Comparison of ENCODE assay signal across 8 cellular contexts in genomic region chr11:35082322-35083180, GRCh38. TPM values are rescaled to one million over a fixed set of nuclear protein-coding genes. Genes with fewer than 3 reads are reported as not detected.
DNase-seq lines count a peak whose midpoint lies in the region; ATAC-seq and TF ChIP-seq lines count a peak whose summit lies in the region.

No MANE protein-coding gene starts in this region.

- H3K4me1 ChIP-seq in duodenal mucosa (ENCODE audit: control insufficient read depth in 1 of 2, insufficient read depth in 2 of 2, low read length in 2 of 2) = peaks cover 16 to 28% of the 10 kb centered on the region in 2 donors

- H3K4me3 ChIP-seq in duodenal mucosa (ENCODE audit: low read depth in 1 of 2, low read length in 2 of 2) = peak overlapping the region in 1 of 2 donors; percentile 28

- H3K27me3 ChIP-seq in duodenal mucosa (ENCODE audit: control insufficient read depth in 1 of 2, insufficient read depth in 2 of 2, low read length in 2 of 2) = no peaks in the 10 kb centered on the region

- H3K4me1 Mint-ChIP-seq in activated CD4-positive, alpha-beta T cell treated with anti-CD3 and anti-CD28 coated beads, Interleukin-2, amount 10 ng/mL, durations not matched to agents 7 days and 5 days = peaks cover 91% of the 10 kb centered on the region
- H3K4me1 Mint-ChIP-seq in stimulated activated naive B cell treated with anti-CD40 and anti-IgM and Interleukin-4, amounts not matched to agents 10 μg/mL and 1 μg/mL and 100 μg/mL, for 72 hours = peaks cover 55 to 85% of the 10 kb centered on the region in 2 donors

- CTCF ChIA-PET in activated CD4-positive, alpha-beta T cell treated with anti-CD3 and anti-CD28 coated beads, Interleukin-2, amount 10 ng/mL, durations not matched to agents 7 days and 5 days (lab: Charles Lee) = interaction anchor here (1.2 to 1.3 kb wide), 2 partner anchors 24 to 66 kb away, joined by 3 read pairs; no protein-coding TSS in a partner anchor

- H3K27me3 Mint-ChIP-seq in activated CD4-positive, alpha-beta T cell treated with anti-CD3 and anti-CD28 coated beads, Interleukin-2, amount 10 ng/mL, durations not matched to agents 7 days and 5 days = no peaks in the 10 kb centered on the region
- no peaks in the 10 kb centered on the region for H3K27me3 Mint-ChIP-seq in stimulated activated naive B cell treated with anti-CD40 and anti-IgM and Interleukin-4, amounts not matched to agents 10 μg/mL and 1 μg/mL and 100 μg/mL, for 72 hours

- TF ChIP-seq RAD21 in Ishikawa (IDR thresholded peaks at IDR 0.05; ENCODE audit: low read depth) = no peak; the same call in 1 of the 2 replicates

- POLR2A ChIA-PET in activated CD4-positive, alpha-beta T cell treated with anti-CD3 and anti-CD28 coated beads, Interleukin-2, amount 10 ng/mL, durations not matched to agents 7 days and 5 days (lab: Charles Lee) = interaction anchor here (0.6 kb wide), 1 partner anchor 64 kb away, joined by 3 read pairs; no protein-coding TSS in a partner anchor

- no peaks in the 10 kb centered on the region for H3K9me3 ChIP-seq in duodenal mucosa (ENCODE audit: control insufficient read depth in 1 of 2, low read length in 2 of 2)

- peak; percentile 13; the same call in 1 of the 2 replicates for TF ChIP-seq EP300 in Ishikawa (IDR thresholded peaks at IDR 0.05; ENCODE audit: borderline replicate concordance)

- peak; percentile 72 for ATAC-seq in GM21825 (IDR thresholded peaks at IDR 0.05; ENCODE audit: unreplicated experiment)
- peak; percentile 57 to 61 for ATAC-seq in stimulated activated naive B cell treated with anti-CD40 and anti-IgM and Interleukin-4, amounts not matched to agents 10 μg/mL and 1 μg/mL and 100 μg/mL, for 72 hours (replicated peaks)

- peaks cover 15% of the 10 kb centered on the region for H3K9me3 Mint-ChIP-seq in activated CD4-positive, alpha-beta T cell treated with anti-CD3 and anti-CD28 coated beads, Interleukin-2, amount 10 ng/mL, durations not matched to agents 7 days and 5 days
- H3K9me3 Mint-ChIP-seq in stimulated activated naive B cell treated with anti-CD40 and anti-IgM and Interleukin-4, amounts not matched to agents 10 μg/mL and 1 μg/mL and 100 μg/mL, for 72 hours = peaks cover 0 to 3% of the 10 kb centered on the region in 2 donors

- H3K36me3 Mint-ChIP-seq in activated CD4-positive, alpha-beta T cell treated with anti-CD3 and anti-CD28 coated beads, Interleukin-2, amount 10 ng/mL, durations not matched to agents 7 days and 5 days (ENCODE audit: low read depth) = peaks cover 25% of the 10 kb centered on the region
- no peaks in the 10 kb centered on the region for H3K36me3 Mint-ChIP-seq in stimulated activated naive B cell treated with anti-CD40 and anti-IgM and Interleukin-4, amounts not matched to agents 10 μg/mL and 1 μg/mL and 100 μg/mL, for 72 hours

- no peaks in the 10 kb centered on the region for H3K36me3 ChIP-seq in duodenal mucosa (ENCODE audit: control insufficient read depth in 1 of 2, insufficient read depth in 2 of 2, low read length in 2 of 2)

- H3K27ac Mint-ChIP-seq in activated CD4-positive, alpha-beta T cell treated with anti-CD3 and anti-CD28 coated beads, Interleukin-2, amount 10 ng/mL, durations not matched to agents 7 days and 5 days = peak overlapping the region; percentile 96
- H3K27ac Mint-ChIP-seq in stimulated activated naive B cell treated with anti-CD40 and anti-IgM and Interleukin-4, amounts not matched to agents 10 μg/mL and 1 μg/mL and 100 μg/mL, for 72 hours = peak overlapping the region; percentile 98

- peak; percentile 94 for DNase-seq in GM03348 (ENCODE audit: low spot score)
- DNase-seq in activated CD4-positive, alpha-beta T cell treated with anti-CD3 and anti-CD28 coated beads, Interleukin-2, amount 10 ng/mL, durations not matched to agents 7 days and 5 days = peak; percentile 95
- peak; percentile 56 for DNase-seq in mucosa of gallbladder (ENCODE audit: low spot score)
- DNase-seq in stimulated activated naive B cell treated with anti-CD40 and anti-IgM and Interleukin-4, amounts not matched to agents 10 μg/mL and 1 μg/mL and 100 μg/mL, for 72 hours = peak; percentile 75
- no peak for DNase-seq in DMS114 treated with DMSO at 0.1 percent for 48 hours (lab: John Stamatoyannopoulos, UW; ENCODE audit: unreplicated experiment)

- H3K27ac ChIP-seq in duodenal mucosa (ENCODE audit: low read depth, low read length) = peak overlapping the region; percentile 39

- H3K9ac ChIP-seq in duodenal mucosa (ENCODE audit: low read depth in 1 of 2, low read length in 2 of 2) = peak overlapping the region in 1 of 2 donors; percentile 29

- H3K4me3 Mint-ChIP-seq in activated CD4-positive, alpha-beta T cell treated with anti-CD3 and anti-CD28 coated beads, Interleukin-2, amount 10 ng/mL, durations not matched to agents 7 days and 5 days = peak overlapping the region; percentile 75
- peak overlapping the region; percentile 60 to 73 for H3K4me3 Mint-ChIP-seq in stimulated activated naive B cell treated with anti-CD40 and anti-IgM and Interleukin-4, amounts not matched to agents 10 μg/mL and 1 μg/mL and 100 μg/mL, for 72 hours

TF ChIP-seq in Ishikawa, 13 proteins besides CTCF, POLR2A, EP300 and RAD21:
- TF ChIP-seq TCF12 (IDR thresholded peaks at IDR 0.05; ENCODE audit: low read depth) (peak; percentile 46), TEAD4 (IDR thresholded peaks at IDR 0.05) (peak; percentile 84), YY1 (IDR thresholded peaks at IDR 0.05; ENCODE audit: low read depth) (peak; percentile 39; the same call in 1 of the 2 replicates), MAX (IDR thresholded peaks at IDR 0.05) (peak; percentile 88), EGR1 (IDR thresholded peaks at IDR 0.05) (peak; percentile 41; the same call in 1 of the 2 replicates), USF1 (IDR thresholded peaks at IDR 0.05) (no peak; the same call in 1 of the 2 replicates), NFIC (IDR thresholded peaks at IDR 0.05) (no peak; the same call in none of the 2 replicates), TAF1 (IDR thresholded peaks at IDR 0.05; ENCODE audit: low read depth) (no peak), CREB1 (IDR thresholded peaks at IDR 0.05; ENCODE audit: low read depth) (no peak), REST (IDR thresholded peaks at IDR 0.05; ENCODE audit: low read depth) (no peak), CEBPB (IDR thresholded peaks at IDR 0.05) (no peak), ZBTB7A (IDR thresholded peaks at IDR 0.05; ENCODE audit: low read depth) (peak; percentile 73; the same call in 1 of the 2 replicates), FOXM1 (IDR thresholded peaks at IDR 0.05; ENCODE audit: borderline replicate concordance, low read depth) (no peak)

RNA-seq across cellular contexts. Expression of gene CD44, which starts 56.4 kb away (rescaled TPM):
- 100 to 1,000 TPM; 518 to 534 TPM for total RNA-seq in activated CD4-positive, alpha-beta T cell treated with anti-CD3 and anti-CD28 coated beads, Interleukin-2, amount 10 ng/mL, durations not matched to agents 7 days and 5 days
- total RNA-seq in mucosa of gallbladder = 356 TPM
